1 cellular context compared by ENCODE assay signal in genomic region chr18:68414407-68414806, GRCh38.
TF ChIP-seq lines count a peak whose summit lies in the region.

No MANE protein-coding gene starts in this region.

TF ChIP-seq in H1, 55 proteins besides CTCF, POLR2A, EP300 and RAD21:
- TF ChIP-seq FOSL1 (IDR thresholded peaks at IDR 0.05; ENCODE audit: insufficient read depth, low read depth, low read length) = no peak
- TF ChIP-seq NRF1 (IDR thresholded peaks at IDR 0.05; ENCODE audit: low read depth, low read length) = no peak
- TF ChIP-seq TCF12 (IDR thresholded peaks at IDR 0.05; ENCODE audit: low read depth, low read length) = no peak
- no peak for TF ChIP-seq EGR1 (IDR thresholded peaks at IDR 0.05; ENCODE audit: borderline replicate concordance, low read depth, low read length)
- no peak for TF ChIP-seq GABPA (IDR thresholded peaks at IDR 0.05; ENCODE audit: borderline replicate concordance, insufficient read depth, low read length)
TF ChIP-seq in H1: peak in this region for 0.
